Comparison of ENCODE assay signal across 2 cellular contexts in genomic region chr9:129432671-129433154, GRCh38.
TF ChIP-seq lines count a peak whose summit lies in the region.

No MANE protein-coding gene starts in this region.

TF ChIP-seq in A549, 52 proteins besides CTCF, POLR2A, EP300 and RAD21 (continued from another document):
- no peak for TF ChIP-seq PBX3 (IDR thresholded peaks at IDR 0.05)
- TF ChIP-seq E2F6 (IDR thresholded peaks at IDR 0.05; ENCODE audit: borderline replicate concordance, low read depth) = no peak
- no peak for TF ChIP-seq GATA3 (IDR thresholded peaks at IDR 0.05; ENCODE audit: borderline replicate concordance)
- no peak for TF ChIP-seq REST (IDR thresholded peaks at IDR 0.05)
- no peak for TF ChIP-seq ZFP36 (IDR thresholded peaks at IDR 0.05; ENCODE audit: borderline replicate concordance, partially characterized antibody)
- no peak for TF ChIP-seq NFE2L2 (conservative IDR thresholded peaks at IDR 0.05; ENCODE audit: low read length)
- TF ChIP-seq FOSB (CRISPR knock-in tag; IDR thresholded peaks at IDR 0.05) = no peak
- TF ChIP-seq RARB (CRISPR knock-in tag; IDR thresholded peaks at IDR 0.05) = no peak
- no peak for TF ChIP-seq HES2 (IDR thresholded peaks at IDR 0.05)

TF ChIP-seq in IMR-90, 13 proteins besides CTCF, POLR2A, EP300 and RAD21 (continued from another document):
- TF ChIP-seq USF2 (IDR thresholded peaks at IDR 0.05; ENCODE audit: low read depth, low read length) (no peak), RFX5 (IDR thresholded peaks at IDR 0.05; ENCODE audit: low read depth, low read length) (no peak), CHD1 (IDR thresholded peaks at IDR 0.05; ENCODE audit: low read depth, low read length) (no peak), RCOR1 (IDR thresholded peaks at IDR 0.05; ENCODE audit: insufficient replicate concordance, low read length) (no peak), FOS (IDR thresholded peaks at IDR 0.05; ENCODE audit: low read depth, low read length) (no peak), SMC3 (IDR thresholded peaks at IDR 0.05; ENCODE audit: low read depth, low read length) (no peak), MXI1 (IDR thresholded peaks at IDR 0.05; ENCODE audit: borderline replicate concordance, low read depth, low read length) (no peak), MAFK (IDR thresholded peaks at IDR 0.05; ENCODE audit: low read depth, low read length) (no peak), MAZ (IDR thresholded peaks at IDR 0.05; ENCODE audit: borderline replicate concordance, low read depth, low read length) (no peak)
